14 cellular contexts compared by ENCODE assay signal in the genomic region with DNA sequence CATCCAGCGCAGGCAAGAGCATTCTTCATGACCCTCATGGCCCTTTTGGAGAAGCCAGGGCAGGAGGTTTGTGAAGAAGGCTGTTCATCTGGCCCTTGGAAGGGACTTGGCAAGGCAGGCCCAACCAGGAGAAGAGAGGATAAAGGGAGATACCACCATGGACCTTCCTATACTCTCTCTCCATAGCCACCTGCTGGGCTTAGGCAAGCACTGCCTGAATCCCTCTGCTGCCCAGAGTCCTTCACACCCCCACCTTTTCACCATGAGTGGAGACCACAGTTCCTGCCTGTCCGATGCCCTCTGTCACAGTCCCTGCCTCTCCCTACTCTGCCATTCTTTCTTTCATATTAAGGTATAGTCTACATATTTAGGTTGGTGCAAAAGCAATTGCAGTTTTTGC. TPM values are rescaled to one million over a fixed set of nuclear protein-coding genes. Genes with fewer than 3 reads are reported as not detected.
DNase-seq lines count a peak whose midpoint lies in the region; ATAC-seq and TF ChIP-seq lines count a peak whose summit lies in the region.
"Had no signal": no experiment of that assay in that cellular context is flagged by ENCODE, and none has a peak within 500 bp of the region (broad histone marks: within the 10 kb centered on the region; RNA-seq: fewer than 3 reads in every experiment).

No MANE protein-coding gene starts in this region.

- no peak overlapping the region for H3K4me3 ChIP-seq in AG04449 (ENCODE audit: low read depth, low read length)
- no peak overlapping the region for H3K4me3 ChIP-seq in fibroblast of villous mesenchyme (ENCODE audit: low read depth, low read length)

- peaks cover 2 to 6% (median 3%) of the 10 kb centered on the region in 3 donors for H3K27me3 Mint-ChIP-seq in immature natural killer cell (ENCODE audit: low read depth in 3 of 3)

- DNase-seq in AG04449 (ENCODE audit: low read depth, low spot score) (no peak), RKO (ENCODE audit: low spot score) (peak; percentile 62), fibroblast of villous mesenchyme (ENCODE audit: low read depth) (peak; percentile 11), immature natural killer cell (no peak), NCI-H1105 treated with DMSO at 0.1 percent for 48 hours (lab: John Stamatoyannopoulos, UW) (no peak)
- DNase-seq: activated CD4-positive, CD25-positive, alpha-beta regulatory T cell; caudate nucleus; GDM1; NCI-H1930; stimulated activated CD4-positive, alpha-beta T cell treated with anti-CD3 and anti-CD28 coated beads, Interleukin-2, amount 100 ng/mL, for 48 hours had no signal

- no peak overlapping the region for H3K27ac Mint-ChIP-seq in immature natural killer cell
- H3K27ac Mint-ChIP-seq: memory B cell had no signal

- no peaks in the 10 kb centered on the region for H3K36me3 Mint-ChIP-seq in immature natural killer cell
- H3K36me3 Mint-ChIP-seq: memory B cell had no signal

- CTCF ChIA-PET in AG04449 (lab: Yijun Ruan, JAX), result no interaction called here

- ATAC-seq in HG03565 (IDR thresholded peaks at IDR 0.05; ENCODE audit: unreplicated experiment), result no peak
- ATAC-seq in GM21737 (IDR thresholded peaks at IDR 0.05; ENCODE audit: unreplicated experiment), result no peak

- POLR2A ChIA-PET in AG04449 (lab: Yijun Ruan, JAX), result no interaction called here

- H3K4me3 Mint-ChIP-seq in immature natural killer cell, result no peak overlapping the region
- H3K4me3 Mint-ChIP-seq: memory B cell had no signal

- TF ChIP-seq CTCF in AG04449 (IDR thresholded peaks at IDR 0.05; ENCODE audit: insufficient read depth, low read length, missing control alignments) (peak; percentile 25), GM12874 (IDR thresholded peaks at IDR 0.05; ENCODE audit: insufficient read depth, low read depth, low read length) (peak; percentile 33; the same call in 1 of the 2 replicates), fibroblast of villous mesenchyme (IDR thresholded peaks at IDR 0.05; ENCODE audit: insufficient read depth, low read depth, low read length) (peak; percentile 41)

- no peaks in the 10 kb centered on the region for H3K9me3 Mint-ChIP-seq in immature natural killer cell
- H3K9me3 Mint-ChIP-seq: memory B cell had no signal

- H3K4me1 Mint-ChIP-seq in immature natural killer cell, result no peaks in the 10 kb centered on the region
- H3K4me1 Mint-ChIP-seq: memory B cell had no signal

RNA-seq across cellular contexts. Expression of gene SFMBT1, which starts 10.6 kb away (rescaled TPM):
- 3.9 and 4.8 TPM in 2 replicates for total RNA-seq in fibroblast of villous mesenchyme
- 10 to 100 TPM in 2 of 3 donors, 1 to 10 TPM in 1; 6.6 to 12.9 (median 12.3) TPM for polyA plus RNA-seq in immature natural killer cell

Comparison
In these comparisons a context has a peak if more than half of its experiments do, and no peak if none do; other contexts are left out.
1. DNase-seq: peak in RKO (single experiment) and fibroblast of villous mesenchyme (single experiment); none in AG04449 (single experiment), immature natural killer cell (0 of 3) and NCI-H1105 treated with DMSO at 0.1 percent for 48 hours (single experiment).
2. Peak in every context shown above with its lines, with median percentiles within 50 percentile points of each other: CTCF ChIP-seq.